ENCODE assay signal across 5 cellular contexts in genomic region chr7:76567311-76567710, GRCh38. TPM values are rescaled to one million over a fixed set of nuclear protein-coding genes. Genes with fewer than 3 reads are reported as not detected.
"Had no signal": no experiment of that assay in that cellular context is flagged by ENCODE, and none has a peak within 500 bp of the region (broad histone marks: within the 10 kb centered on the region; RNA-seq: fewer than 3 reads in every experiment).

No MANE protein-coding gene starts in this region.

RNA-seq across cellular contexts. Expression of gene SPDYE16, which starts 24.2 kb away (rescaled TPM):
- total RNA-seq: GM23248, H4, H7, HT1080, IMR-90 had no signal
- polyA plus RNA-seq: IMR-90 had no signal

RNA-seq across cellular contexts. Expression of gene UPK3B, which starts 57.0 kb away (rescaled TPM):
- total RNA-seq: H4, HT1080, IMR-90 had no signal
- polyA plus RNA-seq: GM23248 had no signal
